24 cellular contexts compared by ENCODE assay signal in genomic region chr22:37351268-37351667, GRCh38.
"Had no signal": no experiment of that assay in that cellular context is flagged by ENCODE, and none has a peak within 500 bp of the region (broad histone marks: within the 10 kb centered on the region; RNA-seq: fewer than 3 reads in every experiment).

No MANE protein-coding gene starts in this region.

- H3K27ac Mint-ChIP-seq: activated CD4-positive, alpha-beta memory T cell treated with anti-CD3 and anti-CD28 coated beads, Interleukin-2, amount 10 ng/mL, durations not matched to agents 7 days and 5 days; activated naive CD4-positive, alpha-beta T cell treated with anti-CD3 and anti-CD28 coated beads for 36 hours; activated naive CD8-positive, alpha-beta T cell treated with anti-CD3 and anti-CD28 coated beads, Interleukin-2, amount 10 ng/mL, durations not matched to agents 7 days and 5 days; activated T-cell treated with anti-CD3 and anti-CD28 coated beads, Interleukin-2, amount 50 U/mL, for 72 hours; stimulated activated naive B cell treated with anti-CD40 and anti-IgM and Interleukin-4, amounts not matched to agents 10 μg/mL and 1 μg/mL and 100 μg/mL, for 72 hours; T-helper 17 cell; type B pancreatic cell had no signal

- H3K4me3 ChIP-seq: cardiac muscle cell, left lung, lung, smooth muscle cell, thoracic aorta had no signal

- H3K36me3 Mint-ChIP-seq: activated naive CD8-positive, alpha-beta T cell treated with anti-CD3 and anti-CD28 coated beads, Interleukin-2, amount 10 ng/mL, durations not matched to agents 7 days and 5 days; naive thymus-derived CD4-positive, alpha-beta T cell; stimulated activated naive B cell treated with anti-CD40 and anti-IgM and Interleukin-4, amounts not matched to agents 10 μg/mL and 1 μg/mL and 100 μg/mL, for 72 hours; type B pancreatic cell had no signal

- H3K9me3 Mint-ChIP-seq: activated CD4-positive, alpha-beta memory T cell treated with anti-CD3 and anti-CD28 coated beads, Interleukin-2, amount 10 ng/mL, durations not matched to agents 7 days and 5 days; activated naive CD4-positive, alpha-beta T cell treated with anti-CD3 and anti-CD28 coated beads for 36 hours; activated naive CD8-positive, alpha-beta T cell treated with anti-CD3 and anti-CD28 coated beads, Interleukin-2, amount 10 ng/mL, durations not matched to agents 7 days and 5 days; activated T-cell treated with anti-CD3 and anti-CD28 coated beads, Interleukin-2, amount 50 U/mL, for 72 hours; naive thymus-derived CD4-positive, alpha-beta T cell; neural crest cell; stimulated activated naive B cell treated with anti-CD40 and anti-IgM and Interleukin-4, amounts not matched to agents 10 μg/mL and 1 μg/mL and 100 μg/mL, for 72 hours; type B pancreatic cell had no signal

- H3K36me3 ChIP-seq: cardiac muscle cell, left lung, thoracic aorta had no signal

- ATAC-seq: activated T-cell treated with anti-CD3 and anti-CD28 coated beads, Interleukin-2, amount 50 U/mL, for 72 hours; foreskin keratinocyte; left lung; naive thymus-derived CD4-positive, alpha-beta T cell; sciatic nerve; stimulated activated naive B cell treated with anti-CD40 and anti-IgM and Interleukin-4, amounts not matched to agents 10 μg/mL and 1 μg/mL and 100 μg/mL, for 72 hours; T-helper 17 cell had no signal

- H3K27me3 Mint-ChIP-seq: activated CD4-positive, alpha-beta memory T cell treated with anti-CD3 and anti-CD28 coated beads, Interleukin-2, amount 10 ng/mL, durations not matched to agents 7 days and 5 days; activated naive CD8-positive, alpha-beta T cell treated with anti-CD3 and anti-CD28 coated beads, Interleukin-2, amount 10 ng/mL, durations not matched to agents 7 days and 5 days had no signal

- H3K4me1 Mint-ChIP-seq: activated naive CD8-positive, alpha-beta T cell treated with anti-CD3 and anti-CD28 coated beads, Interleukin-2, amount 10 ng/mL, durations not matched to agents 7 days and 5 days; neural crest cell; stimulated activated naive B cell treated with anti-CD40 and anti-IgM and Interleukin-4, amounts not matched to agents 10 μg/mL and 1 μg/mL and 100 μg/mL, for 72 hours had no signal

- H3K4me3 Mint-ChIP-seq: activated CD4-positive, alpha-beta memory T cell treated with anti-CD3 and anti-CD28 coated beads, Interleukin-2, amount 10 ng/mL, durations not matched to agents 7 days and 5 days; activated naive CD4-positive, alpha-beta T cell treated with anti-CD3 and anti-CD28 coated beads for 36 hours; activated naive CD8-positive, alpha-beta T cell treated with anti-CD3 and anti-CD28 coated beads, Interleukin-2, amount 10 ng/mL, durations not matched to agents 7 days and 5 days; activated T-cell treated with anti-CD3 and anti-CD28 coated beads, Interleukin-2, amount 50 U/mL, for 72 hours; naive thymus-derived CD4-positive, alpha-beta T cell; neural crest cell; stimulated activated naive B cell treated with anti-CD40 and anti-IgM and Interleukin-4, amounts not matched to agents 10 μg/mL and 1 μg/mL and 100 μg/mL, for 72 hours; T-helper 17 cell; type B pancreatic cell had no signal

- H3K27ac ChIP-seq: cardiac muscle cell, foreskin keratinocyte, left lung, thoracic aorta had no signal

- H3K9me3 ChIP-seq: left lung, thoracic aorta had no signal

- H3K4me2 ChIP-seq: smooth muscle cell had no signal

- DNase-seq: activated CD4-positive, alpha-beta memory T cell treated with anti-CD3 and anti-CD28 coated beads, Interleukin-2, amount 10 ng/mL, durations not matched to agents 7 days and 5 days; activated CD4-positive, alpha-beta T cell treated with anti-CD3 and anti-CD28 coated beads for 48 hours; activated effector memory CD4-positive, alpha-beta T cell treated with Interleukin-2 at 50 U/mL for 16 hours; activated naive CD4-positive, alpha-beta T cell treated with anti-CD3 and anti-CD28 coated beads for 36 hours; activated naive CD8-positive, alpha-beta T cell treated with anti-CD3 and anti-CD28 coated beads, Interleukin-2, amount 10 ng/mL, durations not matched to agents 7 days and 5 days; activated T-cell treated with anti-CD3 and anti-CD28 coated beads, Interleukin-2, amount 50 U/mL, for 72 hours; amygdala; dermis blood vessel endothelial cell; effector CD8-positive, alpha-beta T cell; foreskin keratinocyte; kidney; left lung; naive thymus-derived CD4-positive, alpha-beta T cell; stimulated activated CD4-positive, alpha-beta T cell treated with anti-CD3 and anti-CD28 coated beads, Interleukin-2, amount 100 ng/mL, for 48 hours; stimulated activated CD8-positive, alpha-beta memory T cell treated with anti-CD3 and anti-CD28 coated beads, Interleukin-4, amount 100 ng/mL, for 48 hours; stimulated activated naive B cell treated with anti-CD40 and anti-IgM and Interleukin-4, amounts not matched to agents 10 μg/mL and 1 μg/mL and 100 μg/mL, for 72 hours; T-helper 17 cell had no signal

- H3K4me1 ChIP-seq: foreskin keratinocyte had no signal

- H3K27me3 ChIP-seq: left lung had no signal
